In the genomic region with DNA sequence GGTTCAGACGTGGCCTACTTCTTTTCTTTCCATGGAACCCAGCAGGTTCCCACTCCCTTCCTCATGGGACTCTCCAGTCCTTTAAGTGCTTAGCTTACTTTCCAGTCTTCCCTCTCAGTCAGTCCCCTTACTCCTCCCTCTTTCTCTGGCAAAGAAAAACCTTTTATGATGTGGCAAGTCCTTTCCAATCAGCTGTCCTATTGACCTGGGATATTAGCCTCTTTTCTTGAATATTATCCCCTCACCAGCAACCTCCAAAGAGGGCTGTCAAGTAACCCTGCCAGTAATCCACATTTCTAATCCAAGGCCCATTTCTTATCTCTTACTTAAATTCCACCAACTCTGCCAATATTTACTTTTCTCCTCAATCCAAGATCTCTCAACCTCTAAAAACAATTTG, we compare ENCODE assay signal across 20 cellular contexts. TPM values are rescaled to one million over a fixed set of nuclear protein-coding genes. Genes with fewer than 3 reads are reported as not detected.
DNase-seq lines count a peak whose midpoint lies in the region; ATAC-seq, FAIRE-seq and TF ChIP-seq lines count a peak whose summit lies in the region.
"Had no signal": no experiment of that assay in that cellular context is flagged by ENCODE, and none has a peak within 500 bp of the region (broad histone marks: within the 10 kb centered on the region; RNA-seq: fewer than 3 reads in every experiment).

No MANE protein-coding gene starts in this region.

- no peak for TF ChIP-seq POLR2A in heart left ventricle (IDR thresholded peaks at IDR 0.05)
- TF ChIP-seq POLR2A in adrenal gland (IDR thresholded peaks at IDR 0.05): no peak
- no peak for TF ChIP-seq POLR2A in HepG2 (IDR thresholded peaks at IDR 0.05; ENCODE audit: insufficient read depth in 1 of 2, low read depth in 2 of 2, low read length in 2 of 2)
- TF ChIP-seq POLR2A in stomach (IDR thresholded peaks at IDR 0.05): no peak

- CTCF ChIA-PET in HepG2 (lab: Yijun Ruan, JAX; ENCODE audit: low intra/inter-chr PET ratio, low total read pairs): no interaction called here

- H3K9me3 ChIP-seq in heart left ventricle (no peaks in the 10 kb centered on the region), adrenal gland (replicated peaks in 1 of 3) (no peaks in the 10 kb centered on the region), HepG2 (ENCODE audit: low read length) (no peaks in the 10 kb centered on the region), stomach (no peaks in the 10 kb centered on the region)

- POLR2A ChIA-PET in HepG2 (lab: Yijun Ruan, JAX): no interaction called here

- ATAC-seq in Right ventricle myocardium superior (ENCODE audit: poor library complexity): peak; percentile 33
- no peak for ATAC-seq in heart left ventricle
- ATAC-seq in HepG2: no peak

- no peak for DNase-seq in Right ventricle myocardium superior
- DNase-seq in heart left ventricle: no peak
- no peak for DNase-seq in adrenal gland
- no peak for DNase-seq in HepG2 (ENCODE audit: low spot score)
- DNase-seq in stomach: no peak
- DNase-seq in GM19240 (ENCODE audit: insufficient read length, low spot score): no peak
- DNase-seq in NCI-H146 treated with DMSO at 0.1 percent for 48 hours (lab: John Stamatoyannopoulos, UW; ENCODE audit: unreplicated experiment): no peak
- no peak for DNase-seq in urothelium cell line (ENCODE audit: low spot score)
- DNase-seq: DMS79 treated with DMSO at 0.1 percent for 48 hours, GOT3, KBM-7, NCI-H1048, NCI-H146, NCI-H446 treated with DMSO at 0.1 percent for 48 hours, NCI-H774, SIG-M5 had no signal

- no peak for TF ChIP-seq RAD21 in HepG2 (CRISPR knock-in tag; IDR thresholded peaks at IDR 0.05)

- no peak overlapping the region for H3K4me3 ChIP-seq in heart left ventricle
- H3K4me3 ChIP-seq in adrenal gland: no peak overlapping the region
- H3K4me3 ChIP-seq in HepG2 (replicated peaks in 1 of 3; ENCODE audit: insufficient read depth in 1 of 3, low read depth in 2 of 3, low read length in 3 of 3): no peak overlapping the region
- no peak overlapping the region for H3K4me3 ChIP-seq in stomach

- peaks cover 23% of the 10 kb centered on the region for H4K20me1 ChIP-seq in HepG2 (ENCODE audit: insufficient read depth, low read length)

- no peak overlapping the region for H3K27ac ChIP-seq in heart left ventricle
- peak overlapping the region in 3 of 5 donors; percentile 73 to 93 (median 91) for H3K27ac ChIP-seq in adrenal gland
- no peak overlapping the region for H3K27ac ChIP-seq in HepG2 (ENCODE audit: extremely low read length, insufficient read depth, low read length)
- H3K27ac ChIP-seq in stomach: peak overlapping the region; percentile 32 to 84 (median 70)

- H2AFZ ChIP-seq in HepG2 (ENCODE audit: low read length): no peak overlapping the region

- H3K27me3 ChIP-seq in heart left ventricle (no peaks in the 10 kb centered on the region), adrenal gland (no peaks in the 10 kb centered on the region), HepG2 (ENCODE audit: control insufficient read depth in 1 of 2, insufficient read depth in 2 of 2, low read length in 2 of 2) (no peaks in the 10 kb centered on the region), stomach (no peaks in the 10 kb centered on the region)

- H3K9ac ChIP-seq in HepG2 (ENCODE audit: insufficient read depth, low read depth, low read length): no peak overlapping the region

- TF ChIP-seq EP300 in HepG2 (IDR thresholded peaks at IDR 0.05; ENCODE audit: low read depth in 2 of 2, low read length in 2 of 2) (no peak), HepG2 (CRISPR knock-in tag; IDR thresholded peaks at IDR 0.05; ENCODE audit: borderline replicate concordance) (no peak), stomach (IDR thresholded peaks at IDR 0.05) (no peak)

- no peak overlapping the region for H3K4me2 ChIP-seq in HepG2 (ENCODE audit: low read depth, low read length)

- TF ChIP-seq CTCF in heart left ventricle (IDR thresholded peaks at IDR 0.05) (no peak), adrenal gland (IDR thresholded peaks at IDR 0.05) (no peak), HepG2 (CRISPR knock-in tag; IDR thresholded peaks at IDR 0.05) (no peak), stomach (IDR thresholded peaks at IDR 0.05) (no peak)

- peaks cover 0 to 32% (median 15%) of the 10 kb centered on the region in 12 donors for H3K4me1 ChIP-seq in heart left ventricle
- H3K4me1 ChIP-seq in adrenal gland (replicated peaks in 1 of 2): peaks cover 15 to 38% of the 10 kb centered on the region in 2 donors
- peaks cover 72% of the 10 kb centered on the region for H3K4me1 ChIP-seq in HepG2 (ENCODE audit: insufficient read depth, low read length)
- H3K4me1 ChIP-seq in stomach: peaks cover 41 to 64% (median 59%) of the 10 kb centered on the region in 4 donors

- no peaks in the 10 kb centered on the region for H3K79me2 ChIP-seq in HepG2 (ENCODE audit: insufficient read depth, low read length)

- FAIRE-seq in HepG2 (lab: Jason Lieb, UNC) (no peak), urothelium cell line (lab: Jason Lieb, UNC) (no peak)
- FAIRE-seq: A204.1, D721Med, G401.6, GM12891 had no signal

- in situ Hi-C loops in HepG2 (cut with HindIII; ENCODE audit: extremely low pct_ligation_motif_present, low pct_unique_long_range_greater_than_20kb): no loop called here

- intact Hi-C loops in Right ventricle myocardium superior (cut with DNase I): no loop called here
- intact Hi-C loops in heart left ventricle (cut with DNase I): loop anchor here in 1 of 10 donors (10.0 kb wide), 1 partner anchor 252 kb away; no protein-coding TSS in a partner anchor
- intact Hi-C loops in adrenal gland (cut with DNase I): no loop called here
- intact Hi-C loops in HepG2 (cut with micrococcal nuclease; ENCODE audit: unreplicated experiment): loop anchor here (2.0 kb wide), 2 partner anchors 22 to 68 kb away; no protein-coding TSS in a partner anchor
- intact Hi-C loops in stomach (cut with DNase I; ENCODE audit: low total_unique reads): no loop called here

- WGBS in heart left ventricle, 4 donors: 41 to 63% (median 53%) methylated on average over 1 of the region's 1 CpG
- 50 to 63% (median 58%) methylated on average over 1 of the region's 1 CpG for WGBS in adrenal gland, 4 donors
- 71% methylated on average over 1 of the region's 1 CpG for WGBS in HepG2 (ENCODE audit: low lambda C conversion rate)
- 22 to 44% (median 30%) methylated on average over 1 of the region's 1 CpG for WGBS in stomach, 5 donors

- BruUV-seq in HepG2 (replicated peaks; lab: Mats Ljungman, UMichigan): no TSS peak

- H3K36me3 ChIP-seq in heart left ventricle: peaks cover 0 to 14% (median 0%) of the 10 kb centered on the region in 9 donors
- H3K36me3 ChIP-seq in adrenal gland (replicated peaks in 1 of 2): no peaks in the 10 kb centered on the region
- no peaks in the 10 kb centered on the region; a peak in 1 of 5 replicates for H3K36me3 ChIP-seq in HepG2 (replicated peaks in 1 of 2; ENCODE audit: control insufficient read depth in 1 of 2, insufficient read depth in 2 of 2, low read length in 2 of 2)
- peaks cover 0 to 7% (median 0%) of the 10 kb centered on the region in 4 donors for H3K36me3 ChIP-seq in stomach

RNA-seq across cellular contexts. Expression of a gene that starts 33.4 kb away (rescaled TPM):
- total RNA-seq in Right ventricle myocardium superior: 7.5 TPM
- total RNA-seq in heart left ventricle: 10 to 100 TPM in 1 of 9 donors, 1 to 10 TPM in 8; 4.6 to 13.2 (median 8.0) TPM
- polyA plus RNA-seq in heart left ventricle: 10 to 100 TPM in 1 of 2 donors, 1 to 10 TPM in 1; 3.7 to 17.0 TPM
- total RNA-seq in adrenal gland: 10 to 100 TPM; 11.9 to 22.9 (median 18.2) TPM
- 10 to 100 TPM in 1 of 3 donors, 1 to 10 TPM in 2; 5.7 to 26.0 (median 7.1) TPM for polyA plus RNA-seq in adrenal gland
- total RNA-seq in HepG2 (2016; rRNA removed; fragmentation: Illumina TruSeq; extraction: Trizol): 30.7 and 42.1 TPM in 2 replicates
- 6.5 and 7.7 TPM in 2 replicates for total RNA-seq in HepG2 (2016; cell fraction: cytosol; rRNA removed; fragmentation: Illumina TruSeq; extraction: Trizol; ENCODE audit: low read depth)
- 30.0 and 42.5 TPM in 2 replicates for total RNA-seq in HepG2 (2016; cell fraction: insoluble cytoplasmic fraction; rRNA removed; fragmentation: Illumina TruSeq; extraction: Trizol)
- total RNA-seq in HepG2 (2016; cell fraction: membrane; rRNA removed; fragmentation: Illumina TruSeq; extraction: Trizol): 17.1 and 17.3 TPM in 2 replicates
- total RNA-seq in HepG2 (2016; cell fraction: nucleus; rRNA removed; fragmentation: Illumina TruSeq; extraction: Trizol): 16.1 and 17.3 TPM in 2 replicates
- polyA plus RNA-seq in HepG2 (2011; rRNA removed): 23.8 and 30.0 TPM in 2 replicates
- 23.3 and 26.7 TPM in 2 replicates for polyA plus RNA-seq in HepG2 (2011; cell fraction: cytosol; rRNA removed)
- 12.3 and 14.8 TPM in 2 replicates for polyA plus RNA-seq in HepG2 (2011; cell fraction: nucleus; rRNA removed)
- 20.2 and 22.8 TPM in 2 replicates for polyA plus RNA-seq in HepG2 (2012)
- 5.5 and 6.1 TPM in 2 replicates for polyA plus RNA-seq in HepG2 (2016; cell fraction: cytosol; fragmentation: Illumina TruSeq; extraction: Trizol; ENCODE audit: low read depth)
- 35.8 and 40.0 TPM in 2 replicates for polyA plus RNA-seq in HepG2 (2016; cell fraction: insoluble cytoplasmic fraction; fragmentation: Illumina TruSeq; extraction: Trizol; ENCODE audit: low read depth)
- polyA plus RNA-seq in HepG2 (2016; cell fraction: membrane; fragmentation: Illumina TruSeq; extraction: Trizol; ENCODE audit: low read depth): 11.3 and 13.4 TPM in 2 replicates
- polyA plus RNA-seq in HepG2 (2016; cell fraction: nucleus; fragmentation: Illumina TruSeq; extraction: Trizol; ENCODE audit: insufficient read depth, low read depth): 14.3 and 14.5 TPM in 2 replicates
- 47.0 and 114 TPM in 2 replicates for polyA minus RNA-seq in HepG2 (2011; rRNA and poly(A)+ RNA removed; ENCODE audit: low replicate concordance)
- polyA minus RNA-seq in HepG2 (2011; cell fraction: cytosol; rRNA and poly(A)+ RNA removed): 20.4 and 25.8 TPM in 2 replicates
- 19.6 and 28.0 TPM in 2 replicates for polyA minus RNA-seq in HepG2 (2011; cell fraction: nucleus; rRNA and poly(A)+ RNA removed)
- 10 to 100 TPM in 3 of 5 donors, 1 to 10 TPM in 2; 4.5 to 25.5 (median 13.2) TPM for total RNA-seq in stomach
- 10 to 100 TPM; 10.3 to 19.1 (median 10.4) TPM for polyA plus RNA-seq in stomach

RNA-seq across cellular contexts. Expression of a gene that starts 42.6 kb away (rescaled TPM):
- 1.4 TPM for total RNA-seq in Right ventricle myocardium superior
- under 1 TPM in 8 of 9 donors, not detected in 1; 0.12 to 0.92 (median 0.44) TPM for total RNA-seq in heart left ventricle
- polyA plus RNA-seq in heart left ventricle: under 1 TPM; 0.17 to 0.84 TPM
- 1 to 10 TPM in 2 of 8 donors, under 1 TPM in 4, not detected in 2; 0.14 to 2.9 (median 0.70) TPM for total RNA-seq in adrenal gland
- 1 to 10 TPM in 1 of 3 donors, under 1 TPM in 2; 0.11 to 4.3 (median 0.84) TPM for polyA plus RNA-seq in adrenal gland
- 0.38 TPM in 1 of 2 replicates, not detected in the other for total RNA-seq in HepG2 (2016; rRNA removed; fragmentation: Illumina TruSeq; extraction: Trizol)
- 0.40 and 0.71 TPM in 2 replicates for total RNA-seq in HepG2 (2016; cell fraction: cytosol; rRNA removed; fragmentation: Illumina TruSeq; extraction: Trizol; ENCODE audit: low read depth)
- total RNA-seq in HepG2 (2016; cell fraction: insoluble cytoplasmic fraction; rRNA removed; fragmentation: Illumina TruSeq; extraction: Trizol): 0.37 TPM in 1 of 2 replicates, not detected in the other
- total RNA-seq in HepG2 (2016; cell fraction: membrane; rRNA removed; fragmentation: Illumina TruSeq; extraction: Trizol): 0.21 and 0.37 TPM in 2 replicates
- total RNA-seq in HepG2 (2016; cell fraction: nucleus; rRNA removed; fragmentation: Illumina TruSeq; extraction: Trizol): 0.34 and 0.56 TPM in 2 replicates
- 0.78 and 2.1 TPM in 2 replicates for polyA plus RNA-seq in HepG2 (2011; rRNA removed)
- 0.10 and 0.12 TPM in 2 replicates for polyA plus RNA-seq in HepG2 (2011; cell fraction: cytosol; rRNA removed)
- polyA plus RNA-seq in HepG2 (2011; cell fraction: nucleus; rRNA removed): 7.7 and 12.3 TPM in 2 replicates
- 0.89 and 1.8 TPM in 2 replicates for polyA plus RNA-seq in HepG2 (2012)
- polyA plus RNA-seq in HepG2 (2016; cell fraction: cytosol; fragmentation: Illumina TruSeq; extraction: Trizol; ENCODE audit: low read depth): not detected in 2 replicates
- not detected in 2 replicates for polyA plus RNA-seq in HepG2 (2016; cell fraction: insoluble cytoplasmic fraction; fragmentation: Illumina TruSeq; extraction: Trizol; ENCODE audit: low read depth)
- polyA plus RNA-seq in HepG2 (2016; cell fraction: membrane; fragmentation: Illumina TruSeq; extraction: Trizol; ENCODE audit: low read depth): not detected in 2 replicates
- 2.0 and 2.1 TPM in 2 replicates for polyA plus RNA-seq in HepG2 (2016; cell fraction: nucleus; fragmentation: Illumina TruSeq; extraction: Trizol; ENCODE audit: insufficient read depth, low read depth)
- polyA minus RNA-seq in HepG2 (2011; rRNA and poly(A)+ RNA removed; ENCODE audit: low replicate concordance): 2.2 and 2.4 TPM in 2 replicates
- polyA minus RNA-seq in HepG2 (2011; cell fraction: cytosol; rRNA and poly(A)+ RNA removed): 0.30 TPM in 1 of 2 replicates, not detected in the other
- 3.2 and 5.2 TPM in 2 replicates for polyA minus RNA-seq in HepG2 (2011; cell fraction: nucleus; rRNA and poly(A)+ RNA removed)
- total RNA-seq in stomach: 1 to 10 TPM in 2 of 5 donors, under 1 TPM in 3; 0.45 to 4.1 (median 0.92) TPM
- polyA plus RNA-seq in stomach: 1 to 10 TPM in 1 of 3 donors, under 1 TPM in 1, not detected in 1; 0.50 to 2.3 TPM

RNA-seq across cellular contexts. Expression of a gene that starts 49.5 kb away (rescaled TPM):
- total RNA-seq in Right ventricle myocardium superior (69.3 TPM), heart left ventricle (10 to 100 TPM; 40.1 to 81.8 (median 57.2) TPM), adrenal gland (100 to 1,000 TPM in 6 of 8 donors, 10 to 100 TPM in 2; 89.7 to 137 (median 111) TPM), HepG2 (2016; rRNA removed; fragmentation: Illumina TruSeq; extraction: Trizol) (24.8 and 35.5 TPM in 2 replicates), stomach (10 to 100 TPM; 12.8 to 48.2 (median 36.2) TPM)
- polyA plus RNA-seq in heart left ventricle (100 to 1,000 TPM in 1 of 2 donors, 10 to 100 TPM in 1; 37.3 to 118 TPM), adrenal gland (10 to 100 TPM; 46.9 to 62.7 (median 61.0) TPM), HepG2 (2011; rRNA removed) (49.4 and 60.7 TPM in 2 replicates), stomach (10 to 100 TPM; 26.5 to 45.5 (median 34.2) TPM)
- total RNA-seq in HepG2 (2016; cell fraction: cytosol; rRNA removed; fragmentation: Illumina TruSeq; extraction: Trizol; ENCODE audit: low read depth): 5.6 and 5.7 TPM in 2 replicates
- total RNA-seq in HepG2 (2016; cell fraction: insoluble cytoplasmic fraction; rRNA removed; fragmentation: Illumina TruSeq; extraction: Trizol): 24.2 and 37.7 TPM in 2 replicates
- 10.3 and 10.6 TPM in 2 replicates for total RNA-seq in HepG2 (2016; cell fraction: membrane; rRNA removed; fragmentation: Illumina TruSeq; extraction: Trizol)
- total RNA-seq in HepG2 (2016; cell fraction: nucleus; rRNA removed; fragmentation: Illumina TruSeq; extraction: Trizol): 27.6 TPM in 2 replicates
- 45.0 and 48.2 TPM in 2 replicates for polyA plus RNA-seq in HepG2 (2011; cell fraction: cytosol; rRNA removed)
- polyA plus RNA-seq in HepG2 (2011; cell fraction: nucleus; rRNA removed): 83.0 and 83.9 TPM in 2 replicates
- 34.1 and 38.6 TPM in 2 replicates for polyA plus RNA-seq in HepG2 (2012)
- 5.2 and 5.3 TPM in 2 replicates for polyA plus RNA-seq in HepG2 (2016; cell fraction: cytosol; fragmentation: Illumina TruSeq; extraction: Trizol; ENCODE audit: low read depth)
- polyA plus RNA-seq in HepG2 (2016; cell fraction: insoluble cytoplasmic fraction; fragmentation: Illumina TruSeq; extraction: Trizol; ENCODE audit: low read depth): 27.2 and 31.3 TPM in 2 replicates
- 8.6 and 9.8 TPM in 2 replicates for polyA plus RNA-seq in HepG2 (2016; cell fraction: membrane; fragmentation: Illumina TruSeq; extraction: Trizol; ENCODE audit: low read depth)
- 62.0 and 62.4 TPM in 2 replicates for polyA plus RNA-seq in HepG2 (2016; cell fraction: nucleus; fragmentation: Illumina TruSeq; extraction: Trizol; ENCODE audit: insufficient read depth, low read depth)
- 12.3 and 51.1 TPM in 2 replicates for polyA minus RNA-seq in HepG2 (2011; rRNA and poly(A)+ RNA removed; ENCODE audit: low replicate concordance)
- 13.9 and 15.4 TPM in 2 replicates for polyA minus RNA-seq in HepG2 (2011; cell fraction: cytosol; rRNA and poly(A)+ RNA removed)
- polyA minus RNA-seq in HepG2 (2011; cell fraction: nucleus; rRNA and poly(A)+ RNA removed): 14.2 and 14.8 TPM in 2 replicates

RNA-seq across cellular contexts. Expression of a gene that starts 50.8 kb away (rescaled TPM):
- 36.8 TPM for total RNA-seq in Right ventricle myocardium superior
- total RNA-seq in heart left ventricle: 10 to 100 TPM; 28.3 to 55.8 (median 38.2) TPM
- polyA plus RNA-seq in heart left ventricle: 10 to 100 TPM; 13.4 to 56.0 TPM
- 100 to 1,000 TPM in 5 of 8 donors, 10 to 100 TPM in 3; 69.8 to 159 (median 117) TPM for total RNA-seq in adrenal gland
- 10 to 100 TPM; 30.1 to 63.3 (median 47.6) TPM for polyA plus RNA-seq in adrenal gland
- 59.7 and 86.0 TPM in 2 replicates for total RNA-seq in HepG2 (2016; rRNA removed; fragmentation: Illumina TruSeq; extraction: Trizol)
- total RNA-seq in HepG2 (2016; cell fraction: cytosol; rRNA removed; fragmentation: Illumina TruSeq; extraction: Trizol; ENCODE audit: low read depth): 29.5 and 34.8 TPM in 2 replicates
- 56.6 and 88.6 TPM in 2 replicates for total RNA-seq in HepG2 (2016; cell fraction: insoluble cytoplasmic fraction; rRNA removed; fragmentation: Illumina TruSeq; extraction: Trizol)
- 119 and 127 TPM in 2 replicates for total RNA-seq in HepG2 (2016; cell fraction: membrane; rRNA removed; fragmentation: Illumina TruSeq; extraction: Trizol)
- total RNA-seq in HepG2 (2016; cell fraction: nucleus; rRNA removed; fragmentation: Illumina TruSeq; extraction: Trizol): 52.2 and 63.7 TPM in 2 replicates
- polyA plus RNA-seq in HepG2 (2011; rRNA removed): 134 and 137 TPM in 2 replicates
- polyA plus RNA-seq in HepG2 (2011; cell fraction: cytosol; rRNA removed): 145 and 149 TPM in 2 replicates
- 127 and 155 TPM in 2 replicates for polyA plus RNA-seq in HepG2 (2011; cell fraction: nucleus; rRNA removed)
- 82.7 and 89.2 TPM in 2 replicates for polyA plus RNA-seq in HepG2 (2012)
- polyA plus RNA-seq in HepG2 (2016; cell fraction: cytosol; fragmentation: Illumina TruSeq; extraction: Trizol; ENCODE audit: low read depth): 47.5 and 51.2 TPM in 2 replicates
- 51.2 and 58.4 TPM in 2 replicates for polyA plus RNA-seq in HepG2 (2016; cell fraction: insoluble cytoplasmic fraction; fragmentation: Illumina TruSeq; extraction: Trizol; ENCODE audit: low read depth)
- polyA plus RNA-seq in HepG2 (2016; cell fraction: membrane; fragmentation: Illumina TruSeq; extraction: Trizol; ENCODE audit: low read depth): 95.6 and 101 TPM in 2 replicates
- polyA plus RNA-seq in HepG2 (2016; cell fraction: nucleus; fragmentation: Illumina TruSeq; extraction: Trizol; ENCODE audit: insufficient read depth, low read depth): 84.0 and 89.2 TPM in 2 replicates
- 148 and 315 TPM in 2 replicates for polyA minus RNA-seq in HepG2 (2011; rRNA and poly(A)+ RNA removed; ENCODE audit: low replicate concordance)
- polyA minus RNA-seq in HepG2 (2011; cell fraction: cytosol; rRNA and poly(A)+ RNA removed): 63.9 and 70.8 TPM in 2 replicates
- polyA minus RNA-seq in HepG2 (2011; cell fraction: nucleus; rRNA and poly(A)+ RNA removed): 91.3 and 97.2 TPM in 2 replicates
- total RNA-seq in stomach: 10 to 100 TPM; 31.9 to 97.3 (median 43.9) TPM
- polyA plus RNA-seq in stomach: 10 to 100 TPM; 23.9 to 52.5 (median 25.1) TPM

Comparison
In these comparisons a context has a peak if more than half of its experiments do, and no peak if none do; other contexts are left out.
1. H3K27ac ChIP-seq: peak in adrenal gland (3 of 5) and stomach (5 of 5); none in heart left ventricle (0 of 12) and HepG2 (single experiment).